ENCODE assay signal across 8 cellular contexts in genomic region chr1:19597463-19598309, GRCh38. TPM values are rescaled to one million over a fixed set of nuclear protein-coding genes. Genes with fewer than 3 reads are reported as not detected.
DNase-seq lines count a peak whose midpoint lies in the region; ATAC-seq and TF ChIP-seq lines count a peak whose summit lies in the region.

No MANE protein-coding gene starts in this region.

- peaks cover 32% of the 10 kb centered on the region for H3K36me3 Mint-ChIP-seq in effector memory CD8-positive, alpha-beta T cell (ENCODE audit: insufficient read depth)

- CTCF ChIA-PET in HEK293 (lab: Yijun Ruan, JAX), result interaction anchor here (0.7 to 1.6 kb wide), 3 partner anchors 15 to 110 kb away, joined by 3 to 7 read pairs (median 4); no protein-coding TSS in a partner anchor

- WGBS in upper lobe of left lung, 2 donors, result 11 to 15% methylated on average over 19 to 23 of the region's 23 CpGs

- peak overlapping the region; percentile 100 for H3K27ac Mint-ChIP-seq in effector memory CD8-positive, alpha-beta T cell

- in situ Hi-C loops in Caki2 (cut with HindIII; ENCODE audit: low pct_unique_long_range_greater_than_20kb, low sequenced_read_pairs), result no loop called here

- no peaks in the 10 kb centered on the region for H3K9me3 Mint-ChIP-seq in effector memory CD8-positive, alpha-beta T cell

- POLR2A ChIA-PET in HEK293 (lab: Yijun Ruan, JAX), result interaction anchor here (0.5 to 1.3 kb wide), 8 partner anchors 8 to 304 kb away, joined by 3 to 11 read pairs (median 4); partner anchors contain the start of gene CAPZB

- no peaks in the 10 kb centered on the region for H3K27me3 Mint-ChIP-seq in effector memory CD8-positive, alpha-beta T cell

- H3K4me3 Mint-ChIP-seq in effector memory CD8-positive, alpha-beta T cell, result peak overlapping the region; percentile 93 to 95

- peak overlapping the region; percentile 91 for H3K4me3 ChIP-seq in HEK293 (ENCODE audit: low read depth, low read length)
- peak overlapping the region; percentile 98 for H3K4me3 ChIP-seq in mononuclear cell (ENCODE audit: low read length)
- peak overlapping the region; percentile 77 to 98 (median 90) for H3K4me3 ChIP-seq in upper lobe of left lung

- peaks cover 0 to 29% of the 10 kb centered on the region in 2 experiments; a peak in 2 of 3 replicates for H3K36me3 ChIP-seq in HEK293 (ENCODE audit: control insufficient read depth in 2 of 2, insufficient read depth in 1 of 2, low read length in 2 of 2)
- H3K36me3 ChIP-seq in upper lobe of left lung, result peaks cover 0 to 6% (median 0%) of the 10 kb centered on the region in 4 donors

- peaks cover 33 to 48% of the 10 kb centered on the region in 2 donors for H3K4me1 Mint-ChIP-seq in effector memory CD8-positive, alpha-beta T cell (ENCODE audit: low read depth in 2 of 2)

- H3K4me1 ChIP-seq in HEK293 (ENCODE audit: control insufficient read depth, insufficient read depth, low read length) (no peaks in the 10 kb centered on the region), mononuclear cell (ENCODE audit: insufficient read depth, low read length) (peaks cover 42% of the 10 kb centered on the region), upper lobe of left lung (peaks cover 23 to 38% (median 30%) of the 10 kb centered on the region in 4 donors)

- TF ChIP-seq EP300 in upper lobe of left lung (IDR thresholded peaks at IDR 0.05), result no peak

- ATAC-seq in effector memory CD8-positive, alpha-beta T cell (replicated peaks), result peak; percentile 36
- ATAC-seq in upper lobe of left lung (ENCODE audit: low FRiP score in 2 of 2), result peak; percentile 2 to 67
- no peak for ATAC-seq in HG02763 (IDR thresholded peaks at IDR 0.05; ENCODE audit: unreplicated experiment)

- TF ChIP-seq CTCF in HEK293 (tag by site-specific recombination; IDR thresholded peaks at IDR 0.05) (no peak), upper lobe of left lung (IDR thresholded peaks at IDR 0.05) (no peak)

- TF ChIP-seq POLR2A in upper lobe of left lung (IDR thresholded peaks at IDR 0.05), result no peak

- no peaks in the 10 kb centered on the region for H3K9me3 ChIP-seq in HEK293 (ENCODE audit: control insufficient read depth, insufficient read depth, low read depth, low read length)
- no peaks in the 10 kb centered on the region for H3K9me3 ChIP-seq in mononuclear cell (ENCODE audit: low read depth, low read length)
- no peaks in the 10 kb centered on the region for H3K9me3 ChIP-seq in upper lobe of left lung

- DNase-seq in Caki2 (ENCODE audit: low read depth) (peak; percentile 46), SW 1271 (lab: John Stamatoyannopoulos, UW) (peak; percentile 7 to 37), upper lobe of left lung (no peak), retina (no peak)
- DNase-seq in effector memory CD8-positive, alpha-beta T cell, result peak in 2 of 3 experiments; percentile 72 to 73

- H3K27ac ChIP-seq in HEK293 (ENCODE audit: extremely low read depth, low read depth, low read length) (peak overlapping the region; percentile 82), upper lobe of left lung (peak overlapping the region; percentile 94 to 96 (median 96))

- H3K27me3 ChIP-seq in mononuclear cell (ENCODE audit: insufficient read depth, low read length) (no peaks in the 10 kb centered on the region), upper lobe of left lung (no peaks in the 10 kb centered on the region)

TF ChIP-seq in HEK293, 187 proteins besides CTCF, POLR2A, EP300 and RAD21 (continues in another document):
- TF ChIP-seq SP7 (tag by site-specific recombination; IDR thresholded peaks at IDR 0.05) (no peak), ZNF76 (tag by site-specific recombination; IDR thresholded peaks at IDR 0.05; ENCODE audit: borderline replicate concordance, low read depth) (peak; percentile 71; the same call in 1 of the 2 replicates), ZNF600 (tag by site-specific recombination; IDR thresholded peaks at IDR 0.05) (0 out of 2 replicates have a peak, but pooled peaks have one; percentile 8), ZNF629 (tag by site-specific recombination; IDR thresholded peaks at IDR 0.05) (peak; percentile 91), REST (tag by site-specific recombination; IDR thresholded peaks at IDR 0.05) (0 out of 2 replicates have a peak, but pooled peaks have one; percentile 3), ZNF791 (tag by site-specific recombination; IDR thresholded peaks at IDR 0.05) (no peak), ZBTB48 (tag by site-specific recombination; IDR thresholded peaks at IDR 0.05) (no peak), ZNF664 (tag by site-specific recombination; IDR thresholded peaks at IDR 0.05) (peak; percentile 94), TCF7L2 (IDR thresholded peaks at IDR 0.05; ENCODE audit: borderline replicate concordance, low read depth, low read length) (no peak), ZNF18 (tag by site-specific recombination; IDR thresholded peaks at IDR 0.05) (no peak), REPIN1 (tag by site-specific recombination; IDR thresholded peaks at IDR 0.05; ENCODE audit: low read depth) (no peak), ZSCAN30 (tag by site-specific recombination; IDR thresholded peaks at IDR 0.05) (0 out of 2 replicates have a peak, but pooled peaks have one; percentile 2), ZBTB20 (tag by site-specific recombination; IDR thresholded peaks at IDR 0.05) (peak; percentile 27), ZNF10 (tag by site-specific recombination; IDR thresholded peaks at IDR 0.05) (peak; percentile 43; the same call in 1 of the 2 replicates), ZNF175 (tag by site-specific recombination; IDR thresholded peaks at IDR 0.05) (no peak), PRDM1 (tag by site-specific recombination; IDR thresholded peaks at IDR 0.05) (peak; percentile 36; the same call in 1 of the 2 replicates), ZNF223 (tag by site-specific recombination; IDR thresholded peaks at IDR 0.05) (no peak)

RNA-seq across cellular contexts. Expression of gene NBL1, which starts 46.4 kb away (rescaled TPM):
- 135 and 160 TPM in 2 replicates for total RNA-seq in Caki2 (2014; rRNA removed; shearing (Covaris generic); ENCODE audit: low replicate concordance)
- total RNA-seq in mononuclear cell (5.7 TPM), upper lobe of left lung (100 to 1,000 TPM in 3 of 6 donors, 10 to 100 TPM in 3; 40.9 to 190 (median 105) TPM)

Comparison
In these comparisons a context has a peak if more than half of its experiments do, and no peak if none do; other contexts are left out.
1. DNase-seq: peak in Caki2 (single experiment), SW 1271 (2 of 2) and effector memory CD8-positive, alpha-beta T cell (2 of 3); none in upper lobe of left lung (0 of 2) and retina (single experiment).
2. Peak in every context shown above with its lines, with median percentiles within 50 percentile points of each other: H3K4me3 ChIP-seq.